Comparison of ENCODE assay signal across 11 cellular contexts in the genomic region with DNA sequence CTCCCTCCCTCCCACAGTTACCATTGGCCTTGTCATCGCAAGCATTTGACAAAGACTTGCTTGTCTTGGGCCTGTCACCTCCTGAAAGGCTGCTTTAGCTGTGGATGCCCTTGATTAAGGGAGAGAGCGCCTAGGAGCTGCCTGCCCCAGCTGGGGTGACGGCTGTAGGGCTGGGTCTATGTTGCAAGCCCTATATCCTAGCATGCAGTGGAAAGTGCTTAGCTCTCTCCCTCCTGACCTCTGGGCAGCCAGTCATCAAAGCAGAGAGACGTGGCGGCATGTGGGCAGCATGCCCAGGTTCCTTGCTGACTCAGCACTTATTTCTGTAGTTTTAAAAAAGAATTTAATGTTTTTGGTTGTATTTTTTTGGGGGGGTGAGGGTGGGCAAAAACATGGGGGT.
"Had no signal": no experiment of that assay in that cellular context is flagged by ENCODE, and none has a peak within 500 bp of the region (broad histone marks: within the 10 kb centered on the region; RNA-seq: fewer than 3 reads in every experiment).

No MANE protein-coding gene starts in this region.

- H3K9me3 ChIP-seq: neutrophil, sigmoid colon had no signal

- H3K4me1 ChIP-seq: lower lobe of right lung, sigmoid colon had no signal

- H3K27ac ChIP-seq: lower lobe of right lung, neutrophil, sigmoid colon, upper lobe of left lung had no signal

- DNase-seq: activated CD4-positive, alpha-beta memory T cell treated with anti-CD3 and anti-CD28 coated beads for 36 hours; activated naive CD8-positive, alpha-beta T cell treated with anti-CD3 and anti-CD28 coated beads, Interleukin-2, amount 10 ng/mL, durations not matched to agents 7 days and 5 days; anterior cingulate cortex; lower lobe of right lung; naive thymus-derived CD4-positive, alpha-beta T cell; sigmoid colon; stimulated activated CD4-positive, alpha-beta T cell treated with anti-CD3 and anti-CD28 coated beads, Interleukin-12 subunit alpha, Interleukin-12 subunit beta, amount 100 ng/mL, for 4 hours; stimulated activated naive CD4-positive, alpha-beta T cell; T-helper 9 cell had no signal

- H3K36me3 ChIP-seq: lower lobe of right lung, neutrophil, sigmoid colon, upper lobe of left lung had no signal

- H3K4me3 ChIP-seq: lower lobe of right lung, sigmoid colon, upper lobe of left lung had no signal

- H3K27me3 ChIP-seq: neutrophil, upper lobe of left lung had no signal

- ATAC-seq: lower lobe of right lung; naive thymus-derived CD4-positive, alpha-beta T cell had no signal
